1 cellular context compared by ENCODE assay signal in the genomic region with DNA sequence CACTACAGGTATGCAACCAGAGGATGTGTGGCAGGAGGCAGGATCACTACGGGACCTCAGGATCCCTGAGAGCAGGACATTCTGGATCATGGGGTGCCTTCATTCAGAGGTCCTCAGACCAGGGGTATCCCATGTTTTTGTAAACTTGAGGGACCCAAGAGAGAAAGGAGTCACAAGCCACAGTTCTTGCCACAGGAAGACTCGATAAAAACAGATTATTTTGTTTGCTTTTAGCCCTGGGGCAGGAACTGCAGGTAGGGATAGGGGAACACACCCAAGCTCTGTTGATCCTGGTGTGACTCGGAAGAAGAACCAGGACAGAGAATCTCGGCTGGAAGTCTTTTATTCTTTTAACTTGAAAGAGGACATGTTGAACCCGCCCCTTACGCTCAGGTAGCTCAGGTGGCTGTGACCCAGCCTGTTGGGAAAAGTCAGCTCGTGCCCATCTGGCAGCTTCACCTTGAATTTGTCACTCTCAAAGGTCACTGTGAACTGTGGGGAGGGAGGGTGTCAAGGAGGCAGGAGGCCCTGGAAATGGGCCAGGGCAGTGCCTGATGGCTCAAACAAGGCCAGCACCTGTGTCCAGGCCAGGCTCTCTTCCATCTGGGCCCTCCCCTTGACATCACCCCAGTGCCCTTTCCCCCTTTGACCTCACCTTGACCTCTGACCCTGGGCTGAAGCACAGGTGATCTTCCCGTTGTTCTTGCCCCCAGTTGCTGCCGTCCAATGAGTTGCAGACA.
A peak's percentile ranks its signal among the peaks of the same experiment; 100 is the strongest.
TF ChIP-seq lines count a peak whose summit lies in the region.

No MANE protein-coding gene starts in this region.

TF ChIP-seq in HEK293, 187 proteins besides CTCF, POLR2A, EP300 and RAD21 (continued from another document):
- TF ChIP-seq, protein P1, sequence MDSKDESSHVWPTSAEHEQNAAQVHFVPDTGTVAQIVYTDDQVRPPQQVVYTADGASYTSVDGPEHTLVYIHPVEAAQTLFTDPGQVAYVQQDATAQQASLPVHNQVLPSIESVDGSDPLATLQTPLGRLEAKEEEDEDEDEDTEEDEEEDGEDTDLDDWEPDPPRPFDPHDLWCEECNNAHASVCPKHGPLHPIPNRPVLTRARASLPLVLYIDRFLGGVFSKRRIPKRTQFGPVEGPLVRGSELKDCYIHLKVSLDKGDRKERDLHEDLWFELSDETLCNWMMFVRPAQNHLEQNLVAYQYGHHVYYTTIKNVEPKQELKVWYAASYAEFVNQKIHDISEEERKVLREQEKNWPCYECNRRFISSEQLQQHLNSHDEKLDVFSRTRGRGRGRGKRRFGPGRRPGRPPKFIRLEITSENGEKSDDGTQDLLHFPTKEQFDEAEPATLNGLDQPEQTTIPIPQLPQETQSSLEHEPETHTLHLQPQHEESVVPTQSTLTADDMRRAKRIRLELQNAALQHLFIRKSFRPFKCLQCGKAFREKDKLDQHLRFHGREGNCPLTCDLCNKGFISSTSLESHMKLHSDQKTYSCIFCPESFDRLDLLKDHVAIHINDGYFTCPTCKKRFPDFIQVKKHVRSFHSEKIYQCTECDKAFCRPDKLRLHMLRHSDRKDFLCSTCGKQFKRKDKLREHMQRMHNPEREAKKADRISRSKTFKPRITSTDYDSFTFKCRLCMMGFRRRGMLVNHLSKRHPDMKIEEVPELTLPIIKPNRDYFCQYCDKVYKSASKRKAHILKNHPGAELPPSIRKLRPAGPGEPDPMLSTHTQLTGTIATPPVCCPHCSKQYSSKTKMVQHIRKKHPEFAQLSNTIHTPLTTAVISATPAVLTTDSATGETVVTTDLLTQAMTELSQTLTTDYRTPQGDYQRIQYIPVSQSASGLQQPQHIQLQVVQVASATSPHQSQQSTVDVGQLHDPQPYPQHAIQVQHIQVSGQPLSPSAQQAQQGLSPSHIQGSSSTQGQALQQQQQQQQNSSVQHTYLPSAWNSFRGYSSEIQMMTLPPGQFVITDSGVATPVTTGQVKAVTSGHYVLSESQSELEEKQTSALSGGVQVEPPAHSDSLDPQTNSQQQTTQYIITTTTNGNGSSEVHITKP (tag by site-specific recombination; IDR thresholded peaks at IDR 0.05): no peak
- TF ChIP-seq, protein P2, sequence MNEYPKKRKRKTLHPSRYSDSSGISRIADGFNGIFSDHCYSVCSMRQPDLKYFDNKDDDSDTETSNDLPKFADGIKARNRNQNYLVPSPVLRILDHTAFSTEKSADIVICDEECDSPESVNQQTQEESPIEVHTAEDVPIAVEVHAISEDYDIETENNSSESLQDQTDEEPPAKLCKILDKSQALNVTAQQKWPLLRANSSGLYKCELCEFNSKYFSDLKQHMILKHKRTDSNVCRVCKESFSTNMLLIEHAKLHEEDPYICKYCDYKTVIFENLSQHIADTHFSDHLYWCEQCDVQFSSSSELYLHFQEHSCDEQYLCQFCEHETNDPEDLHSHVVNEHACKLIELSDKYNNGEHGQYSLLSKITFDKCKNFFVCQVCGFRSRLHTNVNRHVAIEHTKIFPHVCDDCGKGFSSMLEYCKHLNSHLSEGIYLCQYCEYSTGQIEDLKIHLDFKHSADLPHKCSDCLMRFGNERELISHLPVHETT (tag by site-specific recombination; IDR thresholded peaks at IDR 0.05): no peak
- TF ChIP-seq ZNF514 (tag by site-specific recombination; IDR thresholded peaks at IDR 0.05) (no peak), ZNF24 (tag by site-specific recombination; IDR thresholded peaks at IDR 0.05) (no peak), ZNF529 (tag by site-specific recombination; IDR thresholded peaks at IDR 0.05; ENCODE audit: insufficient replicate concordance) (no peak), ZNF311 (tag by site-specific recombination; IDR thresholded peaks at IDR 0.05; ENCODE audit: borderline replicate concordance) (no peak), MEIS1 (CRISPR knock-in tag; IDR thresholded peaks at IDR 0.05; ENCODE audit: borderline replicate concordance) (no peak), GLIS2 (tag by site-specific recombination; IDR thresholded peaks at IDR 0.05) (no peak), ZFP37 (tag by site-specific recombination; IDR thresholded peaks at IDR 0.05) (no peak), ZNF658 (tag by site-specific recombination; IDR thresholded peaks at IDR 0.05) (no peak), ZNF792 (tag by site-specific recombination; IDR thresholded peaks at IDR 0.05) (no peak), ZEB2 (tag by site-specific recombination; IDR thresholded peaks at IDR 0.05) (peak; percentile 79), KLF10 (tag by site-specific recombination; IDR thresholded peaks at IDR 0.05) (no peak), ZNF561 (tag by site-specific recombination; IDR thresholded peaks at IDR 0.05; ENCODE audit: borderline replicate concordance) (no peak), PRDM2 (tag by site-specific recombination; IDR thresholded peaks at IDR 0.05; ENCODE audit: borderline replicate concordance) (no peak), ZNF843 (tag by site-specific recombination; IDR thresholded peaks at IDR 0.05) (no peak), ZSCAN5A (tag by site-specific recombination; IDR thresholded peaks at IDR 0.05) (no peak), TSHZ1 (tag by site-specific recombination; IDR thresholded peaks at IDR 0.05; ENCODE audit: borderline replicate concordance) (no peak), YY1 (tag by site-specific recombination; IDR thresholded peaks at IDR 0.05) (no peak), ZNF350 (tag by site-specific recombination; IDR thresholded peaks at IDR 0.05) (no peak), ZNF416 (tag by site-specific recombination; IDR thresholded peaks at IDR 0.05) (no peak)
- TF ChIP-seq, protein P3, sequence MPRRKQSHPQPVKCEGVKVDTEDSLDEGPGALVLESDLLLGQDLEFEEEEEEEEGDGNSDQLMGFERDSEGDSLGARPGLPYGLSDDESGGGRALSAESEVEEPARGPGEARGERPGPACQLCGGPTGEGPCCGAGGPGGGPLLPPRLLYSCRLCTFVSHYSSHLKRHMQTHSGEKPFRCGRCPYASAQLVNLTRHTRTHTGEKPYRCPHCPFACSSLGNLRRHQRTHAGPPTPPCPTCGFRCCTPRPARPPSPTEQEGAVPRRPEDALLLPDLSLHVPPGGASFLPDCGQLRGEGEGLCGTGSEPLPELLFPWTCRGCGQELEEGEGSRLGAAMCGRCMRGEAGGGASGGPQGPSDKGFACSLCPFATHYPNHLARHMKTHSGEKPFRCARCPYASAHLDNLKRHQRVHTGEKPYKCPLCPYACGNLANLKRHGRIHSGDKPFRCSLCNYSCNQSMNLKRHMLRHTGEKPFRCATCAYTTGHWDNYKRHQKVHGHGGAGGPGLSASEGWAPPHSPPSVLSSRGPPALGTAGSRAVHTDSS (tag by site-specific recombination; IDR thresholded peaks at IDR 0.05): 0 out of 2 replicates have a peak, but pooled peaks have one; percentile 7
- TF ChIP-seq, protein P4, sequence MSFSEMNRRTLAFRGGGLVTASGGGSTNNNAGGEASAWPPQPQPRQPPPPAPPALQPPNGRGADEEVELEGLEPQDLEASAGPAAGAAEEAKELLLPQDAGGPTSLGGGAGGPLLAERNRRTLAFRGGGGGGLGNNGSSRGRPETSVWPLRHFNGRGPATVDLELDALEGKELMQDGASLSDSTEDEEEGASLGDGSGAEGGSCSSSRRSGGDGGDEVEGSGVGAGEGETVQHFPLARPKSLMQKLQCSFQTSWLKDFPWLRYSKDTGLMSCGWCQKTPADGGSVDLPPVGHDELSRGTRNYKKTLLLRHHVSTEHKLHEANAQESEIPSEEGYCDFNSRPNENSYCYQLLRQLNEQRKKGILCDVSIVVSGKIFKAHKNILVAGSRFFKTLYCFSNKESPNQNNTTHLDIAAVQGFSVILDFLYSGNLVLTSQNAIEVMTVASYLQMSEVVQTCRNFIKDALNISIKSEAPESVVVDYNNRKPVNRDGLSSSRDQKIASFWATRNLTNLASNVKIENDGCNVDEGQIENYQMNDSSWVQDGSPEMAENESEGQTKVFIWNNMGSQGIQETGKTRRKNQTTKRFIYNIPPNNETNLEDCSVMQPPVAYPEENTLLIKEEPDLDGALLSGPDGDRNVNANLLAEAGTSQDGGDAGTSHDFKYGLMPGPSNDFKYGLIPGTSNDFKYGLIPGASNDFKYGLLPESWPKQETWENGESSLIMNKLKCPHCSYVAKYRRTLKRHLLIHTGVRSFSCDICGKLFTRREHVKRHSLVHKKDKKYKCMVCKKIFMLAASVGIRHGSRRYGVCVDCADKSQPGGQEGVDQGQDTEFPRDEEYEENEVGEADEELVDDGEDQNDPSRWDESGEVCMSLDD (tag by site-specific recombination; IDR thresholded peaks at IDR 0.05): no peak
- TF ChIP-seq, protein P5, sequence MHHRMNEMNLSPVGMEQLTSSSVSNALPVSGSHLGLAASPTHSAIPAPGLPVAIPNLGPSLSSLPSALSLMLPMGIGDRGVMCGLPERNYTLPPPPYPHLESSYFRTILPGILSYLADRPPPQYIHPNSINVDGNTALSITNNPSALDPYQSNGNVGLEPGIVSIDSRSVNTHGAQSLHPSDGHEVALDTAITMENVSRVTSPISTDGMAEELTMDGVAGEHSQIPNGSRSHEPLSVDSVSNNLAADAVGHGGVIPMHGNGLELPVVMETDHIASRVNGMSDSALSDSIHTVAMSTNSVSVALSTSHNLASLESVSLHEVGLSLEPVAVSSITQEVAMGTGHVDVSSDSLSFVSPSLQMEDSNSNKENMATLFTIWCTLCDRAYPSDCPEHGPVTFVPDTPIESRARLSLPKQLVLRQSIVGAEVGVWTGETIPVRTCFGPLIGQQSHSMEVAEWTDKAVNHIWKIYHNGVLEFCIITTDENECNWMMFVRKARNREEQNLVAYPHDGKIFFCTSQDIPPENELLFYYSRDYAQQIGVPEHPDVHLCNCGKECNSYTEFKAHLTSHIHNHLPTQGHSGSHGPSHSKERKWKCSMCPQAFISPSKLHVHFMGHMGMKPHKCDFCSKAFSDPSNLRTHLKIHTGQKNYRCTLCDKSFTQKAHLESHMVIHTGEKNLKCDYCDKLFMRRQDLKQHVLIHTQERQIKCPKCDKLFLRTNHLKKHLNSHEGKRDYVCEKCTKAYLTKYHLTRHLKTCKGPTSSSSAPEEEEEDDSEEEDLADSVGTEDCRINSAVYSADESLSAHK (tag by site-specific recombination; IDR thresholded peaks at IDR 0.05): no peak
